28 cellular contexts compared by ENCODE assay signal in the genomic region with DNA sequence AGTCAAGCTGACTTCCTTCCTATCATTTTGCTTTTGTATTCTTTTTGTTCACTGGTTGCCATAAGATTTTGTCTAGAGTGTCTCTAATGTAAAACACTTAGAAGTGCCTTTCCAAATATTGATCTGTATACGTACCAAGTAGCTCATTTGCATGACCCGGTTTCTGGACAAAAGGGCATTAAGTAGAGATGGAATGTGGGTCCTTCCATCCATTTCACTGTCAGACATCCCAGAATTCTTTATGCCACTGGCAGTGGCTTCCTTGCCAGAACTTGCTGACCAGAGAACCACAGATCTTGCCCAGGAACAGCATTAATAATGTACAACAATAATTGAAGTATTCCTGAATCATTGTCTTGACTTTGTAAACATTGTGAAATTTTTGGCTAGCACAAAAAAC.
DNase-seq lines count a peak whose midpoint lies in the region; ATAC-seq, FAIRE-seq and TF ChIP-seq lines count a peak whose summit lies in the region.
"Had no signal": no experiment of that assay in that cellular context is flagged by ENCODE, and none has a peak within 500 bp of the region (broad histone marks: within the 10 kb centered on the region; RNA-seq: fewer than 3 reads in every experiment).

No MANE protein-coding gene starts in this region.

- H3K9me2 ChIP-seq in OCI-LY1 (ENCODE audit: low read depth, low read length), result no peaks in the 10 kb centered on the region

- H3K27ac ChIP-seq in OCI-LY1 (ENCODE audit: low read depth, low read length, poor library complexity, severe bottlenecking), result peak overlapping the region; percentile 34
- H3K27ac ChIP-seq: body of pancreas, heart right ventricle, KMS-11, right lobe of liver, upper lobe of right lung had no signal

- TF ChIP-seq POLR2A in H54 (IDR thresholded peaks at IDR 0.05; ENCODE audit: low read depth, low read length), result no peak

- H4K20me1 ChIP-seq in OCI-LY1 (ENCODE audit: insufficient read depth, low read length), result no peaks in the 10 kb centered on the region

- H3K4me2 ChIP-seq in OCI-LY1 (ENCODE audit: low read length), result peak overlapping the region; percentile 28
- H3K4me2 ChIP-seq: KMS-11 had no signal

- no peak overlapping the region for H3K9ac ChIP-seq in OCI-LY1 (ENCODE audit: low read length)
- H3K9ac ChIP-seq: KMS-11 had no signal

- no peaks in the 10 kb centered on the region for H3K27me3 ChIP-seq in OCI-LY1 (ENCODE audit: insufficient read depth, low read length)
- H3K27me3 ChIP-seq: BE2C, body of pancreas, right lobe of liver, upper lobe of right lung had no signal

- no peaks in the 10 kb centered on the region for H3K79me2 ChIP-seq in OCI-LY1 (ENCODE audit: insufficient read depth, low read length)

- DNase-seq in Ammon's horn (ENCODE audit: low spot score) (peak; percentile 66), H54 (ENCODE audit: insufficient read length, low spot score) (no peak), globus pallidus (ENCODE audit: low spot score) (peak; percentile 84), NCI-H2029 treated with DMSO at 0.1 percent for 48 hours (lab: John Stamatoyannopoulos, UW) (no peak), AG08395 (ENCODE audit: low spot score) (no peak)
- no peak for DNase-seq in activated CD4-positive, alpha-beta T cell treated with anti-CD3 and anti-CD28 coated beads for 1 hour
- DNase-seq: activated CD4-positive, alpha-beta T cell treated with anti-CD3 and anti-CD28 coated beads, Interleukin-2, amount 50 U/mL, for 4 hours; activated naive CD4-positive, alpha-beta T cell; activated T-cell treated with anti-CD3 and anti-CD28 coated beads, Interleukin-2, amount 50 U/mL, for 72 hours; BE2C; body of pancreas; effector CD8-positive, alpha-beta T cell; erythroblast; foreskin fibroblast; heart right ventricle; kidney glomerular epithelial cell; NCI-H187 treated with DMSO at 0.1 percent for 48 hours; NK-92 treated with Interleukin-12 subunit alpha and Interleukin-12 subunit beta, amount 100 ng/mL, for 24 hours; posterior cingulate gyrus; right lobe of liver; SIG-M5; stimulated activated CD4-positive, alpha-beta T cell treated with anti-CD3 and anti-CD28 coated beads, Interleukin-4, amount 100 ng/mL, for 1 hour; T1000; upper lobe of right lung had no signal

- H3K36me3 ChIP-seq in OCI-LY1 (ENCODE audit: insufficient read depth, low read length), result no peaks in the 10 kb centered on the region
- H3K36me3 ChIP-seq: BE2C, heart right ventricle, right lobe of liver, upper lobe of right lung had no signal

- no peaks in the 10 kb centered on the region for H3F3A ChIP-seq in OCI-LY1 (ENCODE audit: insufficient read depth, low read length)

- no peak for TF ChIP-seq CTCF in OCI-LY1 (IDR thresholded peaks at IDR 0.05; ENCODE audit: low read length)

- H3K9me3 ChIP-seq in OCI-LY1 (ENCODE audit: low read length), result no peaks in the 10 kb centered on the region
- H3K9me3 ChIP-seq: BE2C, body of pancreas, heart right ventricle, right lobe of liver, upper lobe of right lung had no signal

- H3K4me3 ChIP-seq in OCI-LY1 (ENCODE audit: low read depth, low read length, poor library complexity, severe bottlenecking), result peak overlapping the region; percentile 12
- H3K4me3 ChIP-seq: body of pancreas, heart right ventricle, right lobe of liver, upper lobe of right lung had no signal

- no peak for ATAC-seq in GM21723 (IDR thresholded peaks at IDR 0.05; ENCODE audit: unreplicated experiment)
- ATAC-seq: activated T-cell treated with anti-CD3 and anti-CD28 coated beads, Interleukin-2, amount 50 U/mL, for 72 hours; body of pancreas; heart right ventricle; right lobe of liver; upper lobe of right lung had no signal

- FAIRE-seq in H54 (lab: Jason Lieb, UNC), result peak; percentile 57
- FAIRE-seq: G401.6 had no signal

- peaks cover 86% of the 10 kb centered on the region for H3K4me1 ChIP-seq in OCI-LY1 (ENCODE audit: insufficient read depth, low read length, severe bottlenecking)
- H3K4me1 ChIP-seq: BE2C, heart right ventricle, upper lobe of right lung had no signal

- no peak overlapping the region for H2AFZ ChIP-seq in OCI-LY1 (ENCODE audit: low read length)

Comparison
In these comparisons a context has a peak if more than half of its experiments do, and no peak if none do; other contexts are left out.
1. DNase-seq: peak in Ammon's horn (single experiment) and globus pallidus (single experiment); none in H54 (single experiment), activated CD4-positive, alpha-beta T cell treated with anti-CD3 and anti-CD28 coated beads for 1 hour (single experiment), NCI-H2029 treated with DMSO at 0.1 percent for 48 hours (single experiment) and AG08395 (single experiment).